24 cellular contexts compared by ENCODE assay signal in the genomic region with DNA sequence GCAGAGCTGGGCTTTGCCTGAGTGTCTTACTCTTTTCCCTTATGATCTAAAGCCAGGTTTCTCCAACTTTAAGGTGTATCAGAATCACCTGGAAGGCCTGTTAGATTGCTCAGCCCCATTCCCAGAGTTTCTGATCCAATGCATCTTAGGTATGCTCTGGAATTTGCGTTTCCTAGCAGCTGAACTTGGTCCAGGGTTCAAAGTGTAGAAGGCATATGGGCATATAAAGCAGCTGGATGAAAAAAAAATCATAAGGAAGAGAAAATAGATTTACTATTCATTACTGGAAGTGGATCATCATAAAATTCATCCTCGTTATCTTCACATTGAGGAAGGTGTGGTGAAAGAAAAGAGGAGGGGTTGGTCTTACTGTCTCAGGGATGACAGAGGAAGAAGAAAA. TPM values are rescaled to one million over a fixed set of nuclear protein-coding genes. Genes with fewer than 3 reads are reported as not detected.
DNase-seq lines count a peak whose midpoint lies in the region; ATAC-seq, FAIRE-seq and TF ChIP-seq lines count a peak whose summit lies in the region.
"Had no signal": no experiment of that assay in that cellular context is flagged by ENCODE, and none has a peak within 500 bp of the region (broad histone marks: within the 10 kb centered on the region; RNA-seq: fewer than 3 reads in every experiment).

No MANE protein-coding gene starts in this region.

- H3K4me3 ChIP-seq in GM23338 (no peak overlapping the region), small intestine (ENCODE audit: low read depth in 1 of 2, low read length in 2 of 2) (no peak overlapping the region), Peyer's patch (no peak overlapping the region)
- H3K4me3 ChIP-seq: A549; BLaER1 treated with 17β-estradiol and CSF1 and Interleukin-3, amounts not matched to agents 10 nM and 100 nM; GM23248 had no signal

- DNase-seq in GM23338 (ENCODE audit: low spot score) (no peak), left colon (no peak), neural crest cell (ENCODE audit: low read depth, low spot score) (no peak), small intestine (peak; percentile 50), NCI-H2196 treated with DMSO at 0.1 percent for 48 hours (lab: John Stamatoyannopoulos, UW; ENCODE audit: unreplicated experiment) (no peak), Peyer's patch (no peak), T-helper 1 cell (no peak)
- DNase-seq: 8988T; ACHN; AML-193; BE2C; CD4-positive, alpha-beta T cell; CD8-positive, alpha-beta memory T cell; DMS53; DMS79 treated with DMSO at 0.1 percent for 48 hours; GF-D8; GM23248; H9 had no signal

- intact Hi-C loops in left colon (cut with DNase I, micrococcal nuclease) = no loop called here

- H3K4me1 Mint-ChIP-seq in GM23338 (peaks cover 4% of the 10 kb centered on the region), neural crest cell (peaks cover 21% of the 10 kb centered on the region)

- H3K4me1 ChIP-seq in GM23338 (ENCODE audit: insufficient read depth) = no peaks in the 10 kb centered on the region
- peaks cover 2 to 3% of the 10 kb centered on the region in 2 donors for H3K4me1 ChIP-seq in small intestine (ENCODE audit: control insufficient read depth in 2 of 2, insufficient read depth in 1 of 2, low read depth in 1 of 2, low read length in 1 of 2)
- no peaks in the 10 kb centered on the region for H3K4me1 ChIP-seq in Peyer's patch
- H3K4me1 ChIP-seq: A549, BE2C had no signal

- no peak overlapping the region for H3K4me2 ChIP-seq in GM23338
- H3K4me2 ChIP-seq: A549; BLaER1 treated with 17β-estradiol and CSF1 and Interleukin-3, amounts not matched to agents 10 nM and 100 nM had no signal

- H3K27ac ChIP-seq in GM23338 (ENCODE audit: low read depth) (peak overlapping the region; percentile 74), small intestine (ENCODE audit: low read depth in 1 of 2, low read length in 1 of 2) (no peak overlapping the region), Peyer's patch (peak overlapping the region in 1 of 4 donors; percentile 14)
- H3K27ac ChIP-seq: A549; BLaER1 treated with 17β-estradiol and CSF1 and Interleukin-3, amounts not matched to agents 10 nM and 100 nM; GM23248 had no signal

- H4K20me1 ChIP-seq in GM23338 (replicated peaks; ENCODE audit: insufficient read depth) = peaks cover 45% of the 10 kb centered on the region

- ATAC-seq in GM23338 (no peak), left colon (peak; percentile 90)
- ATAC-seq: A549, HCT116 had no signal

- H3K27me3 ChIP-seq in GM23338 (ENCODE audit: insufficient read depth) = no peaks in the 10 kb centered on the region
- H3K27me3 ChIP-seq in small intestine (ENCODE audit: control insufficient read depth in 2 of 2, insufficient read depth in 2 of 2, low read length in 2 of 2) = no peaks in the 10 kb centered on the region
- H3K27me3 ChIP-seq in Peyer's patch = no peaks in the 10 kb centered on the region
- H3K27me3 ChIP-seq: BE2C; BLaER1 treated with 17β-estradiol and CSF1 and Interleukin-3, amounts not matched to agents 10 nM and 100 nM had no signal

- FAIRE-seq in small intestine (lab: Jason Lieb, UNC) = no peak
- FAIRE-seq: A549, GM12891, GM18507 had no signal

- 23 to 65% (median 57%) methylated on average over 2 of the region's 2 CpGs for WGBS in small intestine, 3 donors

- H3K79me2 ChIP-seq in GM23338 (replicated peaks; ENCODE audit: insufficient read depth) = peaks cover 82% of the 10 kb centered on the region

- TF ChIP-seq POLR2A in Peyer's patch (IDR thresholded peaks at IDR 0.05) = no peak

- H3K9me2 ChIP-seq in GM23338 (ENCODE audit: insufficient read depth) = no peaks in the 10 kb centered on the region

- H2AFZ ChIP-seq in GM23338 = no peak overlapping the region
- H2AFZ ChIP-seq: GM23248 had no signal

- H3K36me3 Mint-ChIP-seq in GM23338 (ENCODE audit: low read depth) = peaks cover 68% of the 10 kb centered on the region
- peaks cover 20% of the 10 kb centered on the region for H3K36me3 Mint-ChIP-seq in neural crest cell (ENCODE audit: low read depth)

- no peak for TF ChIP-seq CTCF in GM23338 (conservative IDR thresholded peaks at IDR 0.05; ENCODE audit: low read depth in 2 of 2)
- no peak for TF ChIP-seq CTCF in neural crest cell (conservative IDR thresholded peaks at IDR 0.05)
- TF ChIP-seq CTCF in Peyer's patch (IDR thresholded peaks at IDR 0.05) = no peak

- H3K27me3 Mint-ChIP-seq in GM23338 (ENCODE audit: insufficient read depth, low read depth, poor library complexity) (peaks cover 2% of the 10 kb centered on the region), neural crest cell (ENCODE audit: low read depth) (no peaks in the 10 kb centered on the region)
- H3K27me3 Mint-ChIP-seq: CD4-positive, alpha-beta T cell; CD8-positive, alpha-beta memory T cell had no signal

- H3K36me3 ChIP-seq in GM23338 (ENCODE audit: insufficient read depth) = peaks cover 19% of the 10 kb centered on the region
- H3K36me3 ChIP-seq in small intestine (ENCODE audit: control insufficient read depth in 2 of 2, insufficient read depth in 2 of 2, low read length in 2 of 2) = peaks cover 0 to 2% of the 10 kb centered on the region in 2 donors
- no peaks in the 10 kb centered on the region for H3K36me3 ChIP-seq in Peyer's patch

- 0 out of 2 replicates have a peak, but pooled peaks cover 3% of the 10 kb centered on the region for H3F3A ChIP-seq in GM23338 (replicated peaks; ENCODE audit: low read depth)

- no peaks in the 10 kb centered on the region for H3K9me3 Mint-ChIP-seq in GM23338
- peaks cover 2% of the 10 kb centered on the region for H3K9me3 Mint-ChIP-seq in neural crest cell
- H3K9me3 Mint-ChIP-seq: CD14-positive monocyte; CD4-positive, alpha-beta T cell; CD8-positive, alpha-beta memory T cell; H9 had no signal

- H3K4me3 Mint-ChIP-seq in GM23338 (no peak overlapping the region), neural crest cell (no peak overlapping the region)
- H3K4me3 Mint-ChIP-seq: CD14-positive monocyte; CD4-positive, alpha-beta T cell; CD8-positive, alpha-beta memory T cell; H9 had no signal

- H3K27ac Mint-ChIP-seq in GM23338 = no peak overlapping the region
- H3K27ac Mint-ChIP-seq in neural crest cell (ENCODE audit: unreplicated experiment) = peak overlapping the region; percentile 27
- H3K27ac Mint-ChIP-seq: CD4-positive, alpha-beta T cell had no signal

- H3K9me3 ChIP-seq in small intestine (ENCODE audit: control insufficient read depth, low read depth) (no peaks in the 10 kb centered on the region), Peyer's patch (no peaks in the 10 kb centered on the region)
- H3K9me3 ChIP-seq: A549; BE2C; BLaER1 treated with 17β-estradiol and CSF1 and Interleukin-3, amounts not matched to agents 10 nM and 100 nM had no signal

TF ChIP-seq in GM23338, 12 proteins besides CTCF, POLR2A, EP300 and RAD21 (continues in another document):
- TF ChIP-seq POLR2AphosphoS5 (IDR thresholded peaks at IDR 0.05; ENCODE audit: low read depth) (no peak), CREB1 (CRISPR knock-in tag; IDR thresholded peaks at IDR 0.05; ENCODE audit: low read depth) (no peak), STAT1 (IDR thresholded peaks at IDR 0.05; ENCODE audit: unreplicated experiment) (no peak), JUNB (IDR thresholded peaks at IDR 0.05; ENCODE audit: unreplicated experiment) (no peak)

RNA-seq across cellular contexts. Expression of a gene that starts 56.8 kb away (rescaled TPM):
- total RNA-seq in GM23338 (2014; rRNA removed; shearing (Covaris generic)) = 22.5 and 35.0 TPM in 2 replicates
- polyA plus RNA-seq in GM23338 (2016; fragmentation: Nextera tagmentation; extraction: Ambion mirVana) = 15.9 and 17.8 TPM in 2 replicates
- total RNA-seq in left colon = 10 to 100 TPM; 11.7 to 12.5 TPM
- 25.4 and 25.9 TPM in 2 replicates for total RNA-seq in neural crest cell
- 1 to 10 TPM; 2.4 to 5.5 (median 2.7) TPM for polyA plus RNA-seq in small intestine
- total RNA-seq in Peyer's patch = 10 to 100 TPM; 10.3 to 31.4 (median 11.6) TPM
